ENCODE assay signal across 8 cellular contexts in the genomic region with DNA sequence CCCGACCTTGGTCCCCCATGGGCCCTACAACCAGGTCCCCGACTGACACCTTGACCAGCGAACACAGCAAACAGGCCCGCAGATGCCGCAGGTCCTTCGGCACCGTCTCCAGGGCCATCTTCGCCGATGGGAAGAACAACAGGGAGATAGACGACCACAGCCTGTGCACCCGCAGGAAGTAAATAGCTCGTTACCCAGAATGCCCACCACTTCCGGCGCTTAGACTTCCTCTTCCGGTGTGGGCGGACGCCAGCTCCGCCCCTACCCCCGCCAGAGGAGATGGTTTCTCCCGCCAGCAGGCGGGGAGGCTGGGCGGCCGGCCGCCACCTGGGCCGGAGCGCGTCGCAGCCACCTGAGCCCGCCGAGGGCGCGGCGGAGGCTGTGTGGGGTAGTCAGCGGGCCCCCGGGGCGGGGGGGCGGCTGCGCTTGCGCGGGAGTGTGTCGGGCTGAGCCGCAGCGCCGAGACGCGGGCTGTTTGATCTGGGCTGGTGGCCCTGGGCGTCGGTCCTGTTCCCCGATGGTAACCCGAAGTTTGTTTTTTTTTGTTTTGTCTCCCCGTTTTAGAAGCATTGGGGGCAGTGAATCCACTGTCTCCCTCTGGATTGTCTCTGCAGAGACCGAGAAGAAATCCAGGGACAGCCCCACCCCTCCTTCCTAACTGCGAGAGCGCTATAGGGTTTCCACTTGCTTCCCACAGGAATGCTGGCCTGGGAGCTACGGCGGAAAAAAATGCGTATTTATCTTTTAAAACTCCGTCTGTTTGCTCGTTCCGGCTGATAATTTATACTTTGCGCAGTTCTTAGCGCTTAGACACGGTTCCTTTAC. TPM values are rescaled to one million over a fixed set of nuclear protein-coding genes. Genes with fewer than 3 reads are reported as not detected.
DNase-seq lines count a peak whose midpoint lies in the region; ATAC-seq and TF ChIP-seq lines count a peak whose summit lies in the region.

Gene SUPT4H1 (minus strand): TSS at position 184 of the 825 bp plus-strand sequence. CDS start 66 bp downstream, at position 118.

- no peak for TF ChIP-seq CTCF in kidney epithelial cell (IDR thresholded peaks at IDR 0.05; ENCODE audit: insufficient read depth, low read length, poor library complexity, severe bottlenecking)

- H3K4me3 ChIP-seq in kidney epithelial cell (ENCODE audit: low read depth, low read length): peak within 1 kb of the TSS; percentile 93

- no peaks in the 10 kb centered on the region for H3K27me3 ChIP-seq in kidney epithelial cell (ENCODE audit: control insufficient read depth, insufficient read depth, low read length)

- TF ChIP-seq POLR2A in GM19193 (IDR thresholded peaks at IDR 0.05; ENCODE audit: extremely low read depth, insufficient read depth, insufficient read length): peak; percentile 95

- DNase-seq in Ammon's horn (ENCODE audit: low spot score) (peak; percentile 83), NCI-H446 (lab: John Stamatoyannopoulos, UW) (peak; percentile 75 to 93), cerebellum (ENCODE audit: low spot score) (peak; percentile 96), kidney epithelial cell (ENCODE audit: low read depth) (peak; percentile 70)
- DNase-seq in activated CD4-positive, CD25-positive, alpha-beta regulatory T cell treated with anti-CD3 and anti-CD28 coated beads, Interleukin-2, amount 50 U/mL, for 72 hours: peak; percentile 89
- DNase-seq in stimulated activated CD4-positive, alpha-beta T cell treated with anti-CD3 and anti-CD28 coated beads, Interleukin-15, amount 100 ng/mL, for 1 hour (ENCODE audit: low read depth in 1 of 2, low spot score in 1 of 2): peak; percentile 80 to 87

- ATAC-seq in HG03378 (IDR thresholded peaks at IDR 0.05; ENCODE audit: unreplicated experiment): peak; percentile 76

- peaks cover 2% of the 10 kb centered on the region for H3K36me3 ChIP-seq in kidney epithelial cell (ENCODE audit: control insufficient read depth, insufficient read depth, low read length)

RNA-seq across cellular contexts. Expression of gene SUPT4H1, which starts in this region (rescaled TPM):
- 26.7 TPM for total RNA-seq in cerebellum
- 41.8 and 52.0 TPM in 2 replicates for total RNA-seq in kidney epithelial cell

Comparison
In these comparisons a context has a peak if more than half of its experiments do, and no peak if none do; other contexts are left out.
1. Peak in every context shown above with its lines: DNase-seq, ATAC-seq and H3K4me3 ChIP-seq.